Comparison of ENCODE assay signal across 8 cellular contexts in genomic region chr1:144941710-144942109, GRCh38.
DNase-seq lines count a peak whose midpoint lies in the region; ATAC-seq, FAIRE-seq and TF ChIP-seq lines count a peak whose summit lies in the region.
"Not testable (repeated sequence)": the region's sequence is repeated elsewhere in the genome, so short reads cannot be mapped to it uniquely, and the experiment has no call there.

No MANE protein-coding gene starts in this region.

- H3K4me3 Mint-ChIP-seq in activated T-cell treated with anti-CD3 and anti-CD28 coated beads, Interleukin-2, amount 50 U/mL, for 72 hours: peak overlapping the region in 1 of 2 donors; percentile 66

- not testable (repeated sequence) for DNase-seq in GM18507 (ENCODE audit: extremely low spot score, insufficient read length, low read depth); RCC 7860 (ENCODE audit: low spot score); activated T-cell treated with anti-CD3 and anti-CD28 coated beads, Interleukin-2, amount 50 U/mL, for 72 hours; bronchial epithelial cell (ENCODE audit: low read depth); stimulated activated naive CD8-positive, alpha-beta T cell treated with anti-CD3 and anti-CD28 coated beads, Interleukin-15, Interleukin-2, amounts not matched to agents 100 U/mL and 50 U/mL, for 24 hours

- TF ChIP-seq CTCF in bronchial epithelial cell (IDR thresholded peaks at IDR 0.05; ENCODE audit: insufficient read depth, low read length, severe bottlenecking): not testable (repeated sequence)

- H3K27ac Mint-ChIP-seq in activated T-cell treated with anti-CD3 and anti-CD28 coated beads, Interleukin-2, amount 50 U/mL, for 72 hours: peak overlapping the region; percentile 60

- H3K4me3 ChIP-seq in bronchial epithelial cell (ENCODE audit: low read depth, low read length): not testable (repeated sequence)

- H3K36me3 ChIP-seq in bronchial epithelial cell (ENCODE audit: control insufficient read depth, insufficient read depth, low read length): not testable (repeated sequence)

- H3K27me3 Mint-ChIP-seq in activated T-cell treated with anti-CD3 and anti-CD28 coated beads, Interleukin-2, amount 50 U/mL, for 72 hours (ENCODE audit: low read depth): not testable (repeated sequence)

- not testable (repeated sequence) for H3K9me3 Mint-ChIP-seq in activated T-cell treated with anti-CD3 and anti-CD28 coated beads, Interleukin-2, amount 50 U/mL, for 72 hours

- H3K27me3 ChIP-seq in bronchial epithelial cell (ENCODE audit: control insufficient read depth, insufficient read depth, low read length): not testable (repeated sequence)

- ATAC-seq in GM19351 (IDR thresholded peaks at IDR 0.05; ENCODE audit: unreplicated experiment): peak; percentile 77
- peak; percentile 64 for ATAC-seq in HG02642 (IDR thresholded peaks at IDR 0.05; ENCODE audit: poor library complexity, unreplicated experiment)
- ATAC-seq in HG03342 (IDR thresholded peaks at IDR 0.05; ENCODE audit: unreplicated experiment): peak; percentile 75
- ATAC-seq in activated T-cell treated with anti-CD3 and anti-CD28 coated beads, Interleukin-2, amount 50 U/mL, for 72 hours (replicated peaks in 1 of 2): peak; percentile 95
- peak; percentile 93 for ATAC-seq in stimulated activated naive CD8-positive, alpha-beta T cell treated with anti-CD3 and anti-CD28 coated beads, Interleukin-15, Interleukin-2, amounts not matched to agents 100 U/mL and 50 U/mL, for 24 hours

- peaks cover 14% of the 10 kb centered on the region for H3K4me1 Mint-ChIP-seq in activated T-cell treated with anti-CD3 and anti-CD28 coated beads, Interleukin-2, amount 50 U/mL, for 72 hours (ENCODE audit: low read depth)

- peak; percentile 15 for FAIRE-seq in GM18507 (lab: Jason Lieb, UNC)
- peak; percentile 81 for FAIRE-seq in RCC 7860 (lab: Jason Lieb, UNC)
- FAIRE-seq in bronchial epithelial cell (lab: Jason Lieb, UNC): peak; percentile 72

- not testable (repeated sequence) for H3K36me3 Mint-ChIP-seq in activated T-cell treated with anti-CD3 and anti-CD28 coated beads, Interleukin-2, amount 50 U/mL, for 72 hours (ENCODE audit: insufficient read depth in 2 of 2)
